9 cellular contexts compared by ENCODE assay signal in the genomic region with DNA sequence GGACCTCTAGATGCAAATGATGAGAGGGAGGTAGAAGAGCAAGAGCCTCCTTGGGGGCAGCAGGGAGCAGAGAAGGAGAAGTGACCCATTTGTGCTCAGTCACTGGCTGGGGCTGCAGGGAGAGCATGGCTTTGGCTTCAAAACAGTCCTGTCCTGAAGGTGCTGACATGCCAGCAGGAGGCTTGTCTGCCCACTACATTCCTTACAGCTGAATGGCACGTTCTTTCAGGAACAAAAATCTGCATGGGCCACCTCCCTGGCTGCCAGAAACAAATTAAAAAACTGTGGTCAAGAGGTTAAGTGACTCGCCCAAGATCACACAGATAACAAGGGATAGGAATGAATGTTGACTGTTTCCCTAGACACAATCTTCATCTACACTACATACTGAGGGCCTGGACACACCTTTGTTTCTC.
DNase-seq lines count a peak whose midpoint lies in the region; ATAC-seq and TF ChIP-seq lines count a peak whose summit lies in the region.
"Had no signal": no experiment of that assay in that cellular context is flagged by ENCODE, and none has a peak within 500 bp of the region (broad histone marks: within the 10 kb centered on the region; RNA-seq: fewer than 3 reads in every experiment).

No MANE protein-coding gene starts in this region.

- CTCF ChIA-PET in CD4-positive, alpha-beta T cell (lab: Charles Lee), result no interaction called here
- CTCF ChIA-PET in activated CD4-positive, alpha-beta T cell treated with anti-CD3 and anti-CD28 coated beads, Interleukin-2, amount 10 ng/mL, durations not matched to agents 7 days and 5 days (lab: Charles Lee), result no interaction called here

- DNase-seq in CD4-positive, alpha-beta T cell, result no peak
- DNase-seq in HS-5 (ENCODE audit: low read depth) (peak; percentile 82), kidney epithelial cell (ENCODE audit: low read depth) (peak; percentile 58), esophagus squamous epithelium (lab: John Stamatoyannopoulos, UW) (no peak), germinal center (ENCODE audit: low spot score) (no peak)
- DNase-seq in activated naive CD8-positive, alpha-beta T cell treated with anti-CD3 and anti-CD28 coated beads for 36 hours, result no peak
- no peak for DNase-seq in activated CD4-positive, alpha-beta T cell treated with anti-CD3 and anti-CD28 coated beads, Interleukin-2, amount 10 ng/mL, durations not matched to agents 7 days and 5 days
- DNase-seq: NCI-H748 treated with DMSO at 0.1 percent for 48 hours had no signal

- intact Hi-C loops in CD4-positive, alpha-beta T cell (cut with DNase I, micrococcal nuclease), result no loop called here
- intact Hi-C loops in esophagus squamous epithelium (cut with DNase I), result no loop called here

- H3K9me3 ChIP-seq in CD4-positive, alpha-beta T cell (ENCODE audit: control insufficient read depth, low read length), result no peaks in the 10 kb centered on the region
- H3K9me3 ChIP-seq in esophagus squamous epithelium, result no peaks in the 10 kb centered on the region

- H3K4me1 ChIP-seq in esophagus squamous epithelium, result no peaks in the 10 kb centered on the region

- 64 to 69% methylated on average over 2 of the region's 2 CpGs for WGBS in esophagus squamous epithelium, 2 donors

- peaks cover 85% of the 10 kb centered on the region for H3K36me3 Mint-ChIP-seq in CD4-positive, alpha-beta T cell (ENCODE audit: low read depth)
- H3K36me3 Mint-ChIP-seq in activated naive CD8-positive, alpha-beta T cell treated with anti-CD3 and anti-CD28 coated beads for 36 hours, result peaks cover 65% of the 10 kb centered on the region
- H3K36me3 Mint-ChIP-seq in activated CD4-positive, alpha-beta T cell treated with anti-CD3 and anti-CD28 coated beads, Interleukin-2, amount 10 ng/mL, durations not matched to agents 7 days and 5 days (ENCODE audit: low read depth), result peaks cover 71% of the 10 kb centered on the region

- H3K4me3 ChIP-seq in kidney epithelial cell (ENCODE audit: low read depth, low read length) (no peak overlapping the region), esophagus squamous epithelium (no peak overlapping the region)

- no peak overlapping the region for H3K4me3 Mint-ChIP-seq in CD4-positive, alpha-beta T cell
- no peak overlapping the region for H3K4me3 Mint-ChIP-seq in activated naive CD8-positive, alpha-beta T cell treated with anti-CD3 and anti-CD28 coated beads for 36 hours
- no peak overlapping the region for H3K4me3 Mint-ChIP-seq in activated CD4-positive, alpha-beta T cell treated with anti-CD3 and anti-CD28 coated beads, Interleukin-2, amount 10 ng/mL, durations not matched to agents 7 days and 5 days

- H3K27ac ChIP-seq in CD4-positive, alpha-beta T cell (ENCODE audit: low read depth, low read length), result no peak overlapping the region
- no peak overlapping the region for H3K27ac ChIP-seq in esophagus squamous epithelium

- POLR2A ChIA-PET in CD4-positive, alpha-beta T cell (lab: Charles Lee), result interaction anchor here (1.2 kb wide), 1 partner anchor 8 kb away, joined by 4 read pairs; no protein-coding TSS in a partner anchor
- POLR2A ChIA-PET in activated CD4-positive, alpha-beta T cell treated with anti-CD3 and anti-CD28 coated beads, Interleukin-2, amount 10 ng/mL, durations not matched to agents 7 days and 5 days (lab: Charles Lee), result no interaction called here

- no peak for ATAC-seq in CD4-positive, alpha-beta T cell (ENCODE audit: poor library complexity)
- ATAC-seq in GM19324 (IDR thresholded peaks at IDR 0.05; ENCODE audit: low FRiP score, unreplicated experiment), result no peak

- no peaks in the 10 kb centered on the region for H3K27me3 Mint-ChIP-seq in CD4-positive, alpha-beta T cell
- H3K27me3 Mint-ChIP-seq in activated naive CD8-positive, alpha-beta T cell treated with anti-CD3 and anti-CD28 coated beads for 36 hours, result no peaks in the 10 kb centered on the region
- H3K27me3 Mint-ChIP-seq in activated CD4-positive, alpha-beta T cell treated with anti-CD3 and anti-CD28 coated beads, Interleukin-2, amount 10 ng/mL, durations not matched to agents 7 days and 5 days, result no peaks in the 10 kb centered on the region

- H3K27me3 ChIP-seq in CD4-positive, alpha-beta T cell (ENCODE audit: control insufficient read depth, insufficient read depth, low read length), result no peaks in the 10 kb centered on the region
- no peaks in the 10 kb centered on the region for H3K27me3 ChIP-seq in kidney epithelial cell (ENCODE audit: control insufficient read depth, insufficient read depth, low read length)
- no peaks in the 10 kb centered on the region for H3K27me3 ChIP-seq in esophagus squamous epithelium

- no peak for TF ChIP-seq POLR2A in esophagus squamous epithelium (IDR thresholded peaks at IDR 0.05)

- peak overlapping the region; percentile 78 for H3K27ac Mint-ChIP-seq in CD4-positive, alpha-beta T cell
- peak overlapping the region; percentile 34 for H3K27ac Mint-ChIP-seq in activated naive CD8-positive, alpha-beta T cell treated with anti-CD3 and anti-CD28 coated beads for 36 hours
- no peak overlapping the region for H3K27ac Mint-ChIP-seq in activated CD4-positive, alpha-beta T cell treated with anti-CD3 and anti-CD28 coated beads, Interleukin-2, amount 10 ng/mL, durations not matched to agents 7 days and 5 days

- TF ChIP-seq CTCF in CD4-positive, alpha-beta T cell (IDR thresholded peaks at IDR 0.05), result no peak
- TF ChIP-seq CTCF in kidney epithelial cell (IDR thresholded peaks at IDR 0.05; ENCODE audit: insufficient read depth, low read length, poor library complexity, severe bottlenecking), result peak; percentile 21
- no peak for TF ChIP-seq CTCF in esophagus squamous epithelium (IDR thresholded peaks at IDR 0.05)

- no peaks in the 10 kb centered on the region for H3K9me3 Mint-ChIP-seq in CD4-positive, alpha-beta T cell
- H3K9me3 Mint-ChIP-seq in activated naive CD8-positive, alpha-beta T cell treated with anti-CD3 and anti-CD28 coated beads for 36 hours, result no peaks in the 10 kb centered on the region
- no peaks in the 10 kb centered on the region for H3K9me3 Mint-ChIP-seq in activated CD4-positive, alpha-beta T cell treated with anti-CD3 and anti-CD28 coated beads, Interleukin-2, amount 10 ng/mL, durations not matched to agents 7 days and 5 days

- H3K4me1 Mint-ChIP-seq in CD4-positive, alpha-beta T cell (ENCODE audit: low read depth), result peaks cover 55% of the 10 kb centered on the region
- H3K4me1 Mint-ChIP-seq in activated naive CD8-positive, alpha-beta T cell treated with anti-CD3 and anti-CD28 coated beads for 36 hours, result peaks cover 32% of the 10 kb centered on the region
- peaks cover 17% of the 10 kb centered on the region for H3K4me1 Mint-ChIP-seq in activated CD4-positive, alpha-beta T cell treated with anti-CD3 and anti-CD28 coated beads, Interleukin-2, amount 10 ng/mL, durations not matched to agents 7 days and 5 days

- H3K36me3 ChIP-seq in kidney epithelial cell (ENCODE audit: control insufficient read depth, insufficient read depth, low read length) (peaks cover 3% of the 10 kb centered on the region), esophagus squamous epithelium (peaks cover 0 to 79% (median 14%) of the 10 kb centered on the region in 3 donors)

Comparison
In these comparisons a context has a peak if more than half of its experiments do, and no peak if none do; other contexts are left out.
1. DNase-seq: peak in HS-5 (single experiment) and kidney epithelial cell (single experiment); none in CD4-positive, alpha-beta T cell (0 of 10), activated naive CD8-positive, alpha-beta T cell treated with anti-CD3 and anti-CD28 coated beads for 36 hours (single experiment), esophagus squamous epithelium (single experiment), activated CD4-positive, alpha-beta T cell treated with anti-CD3 and anti-CD28 coated beads, Interleukin-2, amount 10 ng/mL, durations not matched to agents 7 days and 5 days (single experiment) and germinal center (single experiment).